11 cellular contexts compared by ENCODE assay signal in the genomic region with DNA sequence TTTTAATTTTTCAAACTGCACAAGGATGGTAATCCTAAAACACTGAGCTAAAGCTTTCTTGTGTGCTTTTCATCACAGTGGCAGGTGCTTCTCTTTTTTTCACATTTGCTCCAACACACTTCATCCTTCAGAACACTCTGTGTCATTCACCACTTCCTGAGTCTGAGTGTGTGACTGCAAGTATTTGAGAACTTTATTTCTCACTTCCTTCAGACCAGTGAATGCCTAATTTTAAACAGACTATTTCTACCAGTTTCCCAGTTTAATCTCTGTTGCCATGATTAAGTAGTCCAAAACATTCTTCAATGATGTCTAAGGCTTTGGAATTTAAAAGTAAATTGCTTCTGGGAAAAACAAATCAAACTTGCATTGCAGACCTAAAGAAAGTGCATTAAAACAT.
DNase-seq lines count a peak whose midpoint lies in the region; ATAC-seq and TF ChIP-seq lines count a peak whose summit lies in the region.
"Had no signal": no experiment of that assay in that cellular context is flagged by ENCODE, and none has a peak within 500 bp of the region (broad histone marks: within the 10 kb centered on the region; RNA-seq: fewer than 3 reads in every experiment).

No MANE protein-coding gene starts in this region.

- ATAC-seq in gastroesophageal sphincter = no peak
- ATAC-seq: activated CD8-positive, alpha-beta memory T cell treated with anti-CD3 and anti-CD28 coated beads, Interleukin-2, amount 10 ng/mL, durations not matched to agents 7 days and 5 days had no signal

- no peak overlapping the region for H3K4ac ChIP-seq in H9 (ENCODE audit: low read depth, low read length)

- H2BK120ac ChIP-seq in H9 (ENCODE audit: low read depth, low read length, poor library complexity, severe bottlenecking) = no peak overlapping the region

- H3K79me2 ChIP-seq in MM.1S (ENCODE audit: low read length) (no peaks in the 10 kb centered on the region), H9 (ENCODE audit: insufficient read depth, low read length) (no peaks in the 10 kb centered on the region)

- no peak overlapping the region for H2BK15ac ChIP-seq in H9 (ENCODE audit: low read depth, low read length)

- H2AK5ac ChIP-seq in H9 (ENCODE audit: insufficient read length, low read length) = no peak overlapping the region

- no peak overlapping the region for H3T11ph ChIP-seq in H9 (ENCODE audit: low read length)

- no peak overlapping the region for H3K18ac ChIP-seq in H9 (ENCODE audit: insufficient read length, low read depth, low read length)

- no peaks in the 10 kb centered on the region for H3K79me1 ChIP-seq in H9 (ENCODE audit: insufficient read depth, low read depth, low read length, poor library complexity, severe bottlenecking)

- H2BK12ac ChIP-seq in H9 (ENCODE audit: insufficient read length, low read depth, low read length) = no peak overlapping the region

- H4K91ac ChIP-seq in H9 (ENCODE audit: insufficient read length, low read depth, low read length) = no peak overlapping the region

- no peaks in the 10 kb centered on the region for H3K36me3 Mint-ChIP-seq in activated naive CD4-positive, alpha-beta T cell treated with anti-CD3 and anti-CD28 coated beads, Interleukin-2, amount 10 ng/mL, durations not matched to agents 7 days and 5 days
- H3K36me3 Mint-ChIP-seq in H9 (ENCODE audit: insufficient read depth in 1 of 3, low read depth in 3 of 3) = peaks cover 0 to 6% (median 4%) of the 10 kb centered on the region in 3 experiments; a peak in 2 of 7 replicates
- H3K36me3 Mint-ChIP-seq: activated CD8-positive, alpha-beta memory T cell treated with anti-CD3 and anti-CD28 coated beads, Interleukin-2, amount 10 ng/mL, durations not matched to agents 7 days and 5 days had no signal

- no peaks in the 10 kb centered on the region for H3K27me3 Mint-ChIP-seq in activated naive CD4-positive, alpha-beta T cell treated with anti-CD3 and anti-CD28 coated beads, Interleukin-2, amount 10 ng/mL, durations not matched to agents 7 days and 5 days
- no peaks in the 10 kb centered on the region for H3K27me3 Mint-ChIP-seq in H9 (ENCODE audit: low read depth)
- H3K27me3 Mint-ChIP-seq: activated CD8-positive, alpha-beta memory T cell treated with anti-CD3 and anti-CD28 coated beads, Interleukin-2, amount 10 ng/mL, durations not matched to agents 7 days and 5 days had no signal

- H3K36me3 ChIP-seq in MM.1S (replicated peaks; ENCODE audit: insufficient read depth, low read length) (no peaks in the 10 kb centered on the region), gastroesophageal sphincter (no peaks in the 10 kb centered on the region)

- CTCF ChIA-PET in activated naive CD4-positive, alpha-beta T cell treated with anti-CD3 and anti-CD28 coated beads, Interleukin-2, amount 10 ng/mL, durations not matched to agents 7 days and 5 days (lab: Charles Lee) = no interaction called here

- H3K14ac ChIP-seq in H9 (ENCODE audit: insufficient read depth, low read length) = no peak overlapping the region

- H4K5ac ChIP-seq in H9 (ENCODE audit: insufficient read length, low read depth, low read length) = no peak overlapping the region

- H3K4me3 Mint-ChIP-seq in activated naive CD4-positive, alpha-beta T cell treated with anti-CD3 and anti-CD28 coated beads, Interleukin-2, amount 10 ng/mL, durations not matched to agents 7 days and 5 days = no peak overlapping the region
- H3K4me3 Mint-ChIP-seq in H9 = no peak overlapping the region
- H3K4me3 Mint-ChIP-seq: activated CD8-positive, alpha-beta memory T cell treated with anti-CD3 and anti-CD28 coated beads, Interleukin-2, amount 10 ng/mL, durations not matched to agents 7 days and 5 days had no signal

- H3K4me2 ChIP-seq in MM.1S (ENCODE audit: low read depth, low read length) (no peak overlapping the region), H9 (ENCODE audit: insufficient read depth, insufficient read length, low read length) (no peak overlapping the region)

- H3K27ac ChIP-seq in MM.1S (ENCODE audit: low read length) (no peak overlapping the region), gastroesophageal sphincter (no peak overlapping the region), H9 (ENCODE audit: insufficient read length, low read depth, low read length) (no peak overlapping the region)

- H3K9ac ChIP-seq in MM.1S (ENCODE audit: low read length) = no peak overlapping the region
- H3K9ac ChIP-seq in H9 (ENCODE audit: extremely low read depth, insufficient read length, low read length) = no peak overlapping the region

- H2BK5ac ChIP-seq in H9 (ENCODE audit: insufficient read length, low read length) = no peak overlapping the region

- TF ChIP-seq POLR2A in gastroesophageal sphincter (IDR thresholded peaks at IDR 0.05) = no peak

- no peak for TF ChIP-seq EP300 in gastroesophageal sphincter (IDR thresholded peaks at IDR 0.05)

- H2BK20ac ChIP-seq in H9 (ENCODE audit: low read depth, low read length, poor library complexity, severe bottlenecking) = no peak overlapping the region

- no peaks in the 10 kb centered on the region for H3K4me1 Mint-ChIP-seq in activated naive CD4-positive, alpha-beta T cell treated with anti-CD3 and anti-CD28 coated beads, Interleukin-2, amount 10 ng/mL, durations not matched to agents 7 days and 5 days
- peaks cover 0 to 4% of the 10 kb centered on the region in 2 experiments; a peak in 2 of 4 replicates for H3K4me1 Mint-ChIP-seq in H9
- H3K4me1 Mint-ChIP-seq: activated CD8-positive, alpha-beta memory T cell treated with anti-CD3 and anti-CD28 coated beads, Interleukin-2, amount 10 ng/mL, durations not matched to agents 7 days and 5 days had no signal

- H2AFZ ChIP-seq in MM.1S (ENCODE audit: low read length) (no peak overlapping the region), H9 (ENCODE audit: low read length) (no peak overlapping the region)

- H3K4me1 ChIP-seq in MM.1S (ENCODE audit: low read length) = peaks cover 5% of the 10 kb centered on the region; the same call in 1 of the 2 replicates
- H3K4me1 ChIP-seq in gastroesophageal sphincter = no peaks in the 10 kb centered on the region
- H3K4me1 ChIP-seq in H9 (ENCODE audit: insufficient read depth, low read length) = no peaks in the 10 kb centered on the region; the same call in 1 of the 2 replicates

- H3K23ac ChIP-seq in H9 (ENCODE audit: insufficient read length, low read depth, low read length) = no peak overlapping the region

- no peak overlapping the region for H4K8ac ChIP-seq in H9 (replicated peaks; ENCODE audit: insufficient read length, low read depth, low read length)

- H3K4me3 ChIP-seq in MM.1S (ENCODE audit: low read length) (no peak overlapping the region), choroid plexus epithelial cell (ENCODE audit: low read depth, low read length) (no peak overlapping the region), gastroesophageal sphincter (no peak overlapping the region)

- TF ChIP-seq CTCF in MM.1S (IDR thresholded peaks at IDR 0.05; ENCODE audit: low read length) (no peak), choroid plexus epithelial cell (conservative IDR thresholded peaks at IDR 0.05; ENCODE audit: low read depth, low read length) (no peak), gastroesophageal sphincter (IDR thresholded peaks at IDR 0.05) (no peak), H9 (conservative IDR thresholded peaks at IDR 0.05) (no peak)

- H3K23me2 ChIP-seq in H9 (ENCODE audit: insufficient read length, low read depth, low read length, poor library complexity, severe bottlenecking) = no peaks in the 10 kb centered on the region

- peak; percentile 40 for DNase-seq in GM03348 (ENCODE audit: low spot score)
- peak; percentile 24 for DNase-seq in MM.1S
- peak; percentile 26 for DNase-seq in choroid plexus epithelial cell (ENCODE audit: low read depth)
- DNase-seq in non-pigmented ciliary epithelial cell (ENCODE audit: low read depth) = peak; percentile 23
- no peak for DNase-seq in activated naive CD4-positive, alpha-beta T cell treated with anti-CD3 and anti-CD28 coated beads, Interleukin-2, amount 10 ng/mL, durations not matched to agents 7 days and 5 days
- no peak for DNase-seq in NCI-H510A (lab: John Stamatoyannopoulos, UW)
- no peak for DNase-seq in H9
- DNase-seq: activated CD8-positive, alpha-beta memory T cell treated with anti-CD3 and anti-CD28 coated beads, Interleukin-2, amount 10 ng/mL, durations not matched to agents 7 days and 5 days; activated naive CD4-positive, alpha-beta T cell treated with Interleukin-2 at 50 U/mL for 16 hours; central memory CD4-positive, alpha-beta T cell had no signal

- H3K27ac Mint-ChIP-seq in activated naive CD4-positive, alpha-beta T cell treated with anti-CD3 and anti-CD28 coated beads, Interleukin-2, amount 10 ng/mL, durations not matched to agents 7 days and 5 days = no peak overlapping the region
- H3K27ac Mint-ChIP-seq in H9 = no peak overlapping the region
- H3K27ac Mint-ChIP-seq: activated CD8-positive, alpha-beta memory T cell treated with anti-CD3 and anti-CD28 coated beads, Interleukin-2, amount 10 ng/mL, durations not matched to agents 7 days and 5 days had no signal

- H3K9me2 ChIP-seq in MM.1S (replicated peaks; ENCODE audit: insufficient read depth, low read length) = no peaks in the 10 kb centered on the region

- no peaks in the 10 kb centered on the region for H3K9me3 Mint-ChIP-seq in activated naive CD4-positive, alpha-beta T cell treated with anti-CD3 and anti-CD28 coated beads, Interleukin-2, amount 10 ng/mL, durations not matched to agents 7 days and 5 days
- H3K9me3 Mint-ChIP-seq in H9 = peaks cover 0 to 3% of the 10 kb centered on the region in 2 experiments; a peak in 2 of 5 replicates

- no peaks in the 10 kb centered on the region for H3K27me3 ChIP-seq in MM.1S (replicated peaks; ENCODE audit: insufficient read depth, low read length)
- no peaks in the 10 kb centered on the region for H3K27me3 ChIP-seq in gastroesophageal sphincter
- H3K27me3 ChIP-seq in H9 (ENCODE audit: insufficient read depth, low read length) = no peaks in the 10 kb centered on the region

- no peak overlapping the region for H3K56ac ChIP-seq in H9 (ENCODE audit: insufficient read length, low read depth, low read length)

- H3K9me3 ChIP-seq in MM.1S (replicated peaks; ENCODE audit: insufficient read depth, low read length) (no peaks in the 10 kb centered on the region), gastroesophageal sphincter (no peaks in the 10 kb centered on the region), H9 (ENCODE audit: control insufficient read depth, low read depth, low read length) (no peaks in the 10 kb centered on the region)

- H4K20me1 ChIP-seq in MM.1S (ENCODE audit: insufficient read depth, low read length) = no peaks in the 10 kb centered on the region
- H4K20me1 ChIP-seq in H9 (ENCODE audit: control insufficient read depth, insufficient read depth, insufficient read length) = no peaks in the 10 kb centered on the region

- no peaks in the 10 kb centered on the region for H3F3A ChIP-seq in MM.1S (ENCODE audit: insufficient read depth, low read length)

Comparison
In these comparisons a context has a peak if more than half of its experiments do, and no peak if none do; other contexts are left out.
1. DNase-seq: peak in GM03348 (single experiment), MM.1S (single experiment), choroid plexus epithelial cell (single experiment) and non-pigmented ciliary epithelial cell (single experiment); none in activated naive CD4-positive, alpha-beta T cell treated with anti-CD3 and anti-CD28 coated beads, Interleukin-2, amount 10 ng/mL, durations not matched to agents 7 days and 5 days (single experiment), NCI-H510A (single experiment) and H9 (single experiment).